9 cellular contexts compared by ENCODE assay signal in the genomic region with DNA sequence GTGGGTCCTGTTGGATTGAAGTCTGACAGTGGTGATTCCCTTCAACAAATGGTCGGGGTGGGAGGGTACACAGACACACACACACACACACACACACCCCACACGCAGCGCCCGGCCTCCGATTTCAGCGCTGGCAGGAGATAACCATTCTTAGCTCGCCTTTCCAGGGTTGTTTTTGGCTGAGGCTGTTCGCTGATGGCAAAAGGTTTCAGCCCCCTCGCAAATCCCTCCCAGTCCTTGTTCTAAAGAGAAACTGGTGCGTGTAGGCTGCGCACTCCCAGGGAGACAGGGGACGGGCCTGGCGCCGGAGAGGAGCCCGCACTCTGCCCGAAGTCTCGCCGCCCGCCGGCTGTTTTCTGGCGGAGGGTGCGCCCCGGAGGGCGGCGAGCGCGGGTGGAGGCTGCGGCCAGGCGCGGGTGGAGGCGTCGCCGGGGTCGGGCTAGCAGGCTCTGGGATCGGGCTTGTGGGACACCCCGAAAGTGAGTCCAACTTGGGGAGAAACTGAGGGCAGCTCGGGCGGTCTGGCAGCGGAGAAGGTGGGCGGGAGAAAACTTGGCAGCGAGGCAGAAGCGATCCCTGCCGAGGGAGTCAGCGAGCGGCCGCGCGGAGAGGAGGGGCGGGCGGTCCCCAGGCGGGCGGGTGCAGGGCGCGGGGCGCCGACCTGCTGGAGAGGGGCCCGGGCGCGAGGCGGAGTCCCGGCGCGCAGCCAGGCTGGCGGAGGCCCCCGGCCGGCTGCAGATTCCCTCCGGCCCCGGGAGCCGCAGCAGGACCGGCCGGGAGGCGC. TPM values are rescaled to one million over a fixed set of nuclear protein-coding genes. Genes with fewer than 3 reads are reported as not detected.
DNase-seq lines count a peak whose midpoint lies in the region; ATAC-seq, FAIRE-seq and TF ChIP-seq lines count a peak whose summit lies in the region.
"Not testable (repeated sequence)": the region's sequence is repeated elsewhere in the genome, so short reads cannot be mapped to it uniquely, and the experiment has no call there.
"Had no signal": no experiment of that assay in that cellular context is flagged by ENCODE, and none has a peak within 500 bp of the region (broad histone marks: within the 10 kb centered on the region; RNA-seq: fewer than 3 reads in every experiment).

No MANE protein-coding gene starts in this region.

- in situ Hi-C loops in mammary epithelial cell (cut with MboI; ENCODE audit: low sequenced_read_pairs in 2 of 2) = not testable (repeated sequence)

- CTCF ChIA-PET in PC-3 (lab: Charles Lee); mammary epithelial cell (lab: Charles Lee; ENCODE audit: low non-redundant PET): not testable (repeated sequence)

- H3K4me2 ChIP-seq in PC-3 (ENCODE audit: low read length) = peak overlapping the region; percentile 76
- peak overlapping the region; percentile 81 for H3K4me2 ChIP-seq in mammary epithelial cell (ENCODE audit: insufficient read depth, low read depth, low read length)

- 4% methylated on average over 26 of the region's 72 CpGs for WGBS in mammary epithelial cell (ENCODE audit: low coverage, missing lambda C conversion rate)
- WGBS in lower leg skin, 2 donors = 0 to 2% methylated on average over 14 to 39 of the region's 72 CpGs
- under 1% methylated on average over 52 of the region's 72 CpGs for WGBS in prostate gland
- WGBS in tibial nerve, 2 donors = 0 to 1% methylated on average over 33 to 57 of the region's 72 CpGs

- not testable (repeated sequence) for TF ChIP-seq EP300 in tibial nerve (IDR thresholded peaks at IDR 0.05)

- not testable (repeated sequence) for H4K20me1 ChIP-seq in PC-3 (ENCODE audit: low read length); mammary epithelial cell (ENCODE audit: insufficient read depth, low read length)

- H3K4me3 ChIP-seq in PC-3 (ENCODE audit: low read length) = peak overlapping the region; percentile 66
- peak overlapping the region in 2 of 3 experiments; percentile 43 for H3K4me3 ChIP-seq in mammary epithelial cell (replicated peaks in 1 of 3; ENCODE audit: insufficient read depth in 1 of 3, low read depth in 2 of 3, low read length in 3 of 3)
- H3K4me3 ChIP-seq in lower leg skin (ENCODE audit: low read depth, poor library complexity, severe bottlenecking) = peak overlapping the region; percentile 47
- H3K4me3 ChIP-seq in prostate gland = peak overlapping the region; percentile 41 to 48
- peak overlapping the region; percentile 46 to 76 (median 56) for H3K4me3 ChIP-seq in tibial nerve

- ATAC-seq in PC-3 = peak; percentile 25

- H3K27ac ChIP-seq in PC-3 (ENCODE audit: low read length) = peak overlapping the region; percentile 61
- H3K27ac ChIP-seq in mammary epithelial cell (ENCODE audit: insufficient read depth, low read depth, low read length) = not testable (repeated sequence)
- peak overlapping the region; percentile 50 to 67 for H3K27ac ChIP-seq in prostate gland
- H3K27ac ChIP-seq in tibial nerve = peak overlapping the region; percentile 33 to 94 (median 80)

- intact Hi-C loops in PC-3 (cut with micrococcal nuclease); mammary epithelial cell (cut with micrococcal nuclease); lower leg skin (cut with DNase I; ENCODE audit: low total_unique reads); prostate gland (cut with DNase I): not testable (repeated sequence)

- not testable (repeated sequence) for TF ChIP-seq POLR2A in lower leg skin (IDR thresholded peaks at IDR 0.05); prostate gland (IDR thresholded peaks at IDR 0.05); tibial nerve (IDR thresholded peaks at IDR 0.05)

- TF ChIP-seq CTCF in PC-3 (conservative IDR thresholded peaks at IDR 0.05; ENCODE audit: low read depth, low read length); mammary epithelial cell (conservative IDR thresholded peaks at IDR 0.05 in 1 of 2, IDR thresholded peaks at IDR 0.05 in 1 of 2; ENCODE audit: extremely low read depth in 1 of 2, insufficient read depth in 1 of 2, low read depth in 1 of 2, low read length in 2 of 2); lower leg skin (IDR thresholded peaks at IDR 0.05); prostate gland (IDR thresholded peaks at IDR 0.05); tibial nerve (IDR thresholded peaks at IDR 0.05): not testable (repeated sequence)

- H3K9ac ChIP-seq in PC-3 (ENCODE audit: low read length) = peak overlapping the region; percentile 69
- H3K9ac ChIP-seq in mammary epithelial cell (ENCODE audit: insufficient read depth, low read length) = not testable (repeated sequence)

- BruUV-seq in PC-3 (replicated peaks; lab: Mats Ljungman, UMichigan); mammary epithelial cell (replicated peaks; lab: Mats Ljungman, UMichigan): not testable (repeated sequence)

- DNase-seq in EH (ENCODE audit: low read depth) = peak; percentile 46
- DNase-seq in PC-3 = peak; percentile 31
- DNase-seq in activated CD8-positive, alpha-beta memory T cell treated with anti-CD3 and anti-CD28 coated beads, Interleukin-2, amount 50 U/mL, for 48 hours = peak; percentile 62
- peak; percentile 0 for DNase-seq in mammary epithelial cell
- peak; percentile 12 to 17 for DNase-seq in frontal cortex (ENCODE audit: low spot score in 2 of 2)
- DNase-seq in lower leg skin (ENCODE audit: low spot score in 2 of 2) = peak in 1 of 2 donors; percentile 89
- not testable (repeated sequence) for DNase-seq in prostate gland (ENCODE audit: low spot score)
- DNase-seq in tibial nerve (ENCODE audit: low spot score in 2 of 2) = peak in 1 of 2 donors; percentile 21

- H3F3A ChIP-seq in PC-3 (ENCODE audit: low read length, unreplicated experiment) = not testable (repeated sequence)

- not testable (repeated sequence) for FAIRE-seq in frontal cortex (lab: Jason Lieb, UNC)

- not testable (repeated sequence) for H3K79me2 ChIP-seq in PC-3 (ENCODE audit: low read length); mammary epithelial cell (ENCODE audit: insufficient read depth, low read length)

- not testable (repeated sequence) for H3K27me3 ChIP-seq in PC-3 (ENCODE audit: low read length); mammary epithelial cell (ENCODE audit: insufficient read depth, low read length); prostate gland (replicated peaks; ENCODE audit: insufficient read depth); tibial nerve

- not testable (repeated sequence) for H3K9me3 ChIP-seq in PC-3 (ENCODE audit: low read length); mammary epithelial cell (replicated peaks; ENCODE audit: insufficient read depth, low read length); prostate gland; tibial nerve

- POLR2A ChIA-PET in PC-3 (lab: Charles Lee; ENCODE audit: unreplicated experiment) = not testable (repeated sequence)

- H3K4me1 ChIP-seq in PC-3 (ENCODE audit: insufficient read depth, low read length); mammary epithelial cell (ENCODE audit: insufficient read depth, low read length); prostate gland (replicated peaks); tibial nerve: not testable (repeated sequence)

- not testable (repeated sequence) for H3K36me3 ChIP-seq in PC-3 (ENCODE audit: low read depth, low read length); mammary epithelial cell (ENCODE audit: insufficient read depth, low read length); prostate gland; tibial nerve

- dilution Hi-C loops in mammary epithelial cell (cut with HindIII; ENCODE audit: low sequenced_read_pairs) = not testable (repeated sequence)

- H3K9me2 ChIP-seq in PC-3 (replicated peaks; ENCODE audit: low read length) = not testable (repeated sequence)

- peak overlapping the region; percentile 65 for H2AFZ ChIP-seq in PC-3 (ENCODE audit: low read length)
- H2AFZ ChIP-seq in mammary epithelial cell (ENCODE audit: low read depth, low read length) = peak overlapping the region; percentile 72

RNA-seq across cellular contexts. Expression of a gene that starts 42.9 kb away (rescaled TPM):
- total RNA-seq in PC-3 (2014; rRNA removed) = 0.33 TPM in 1 of 2 replicates, not detected in the other
- under 1 TPM; 0.33 to 0.40 TPM for total RNA-seq in mammary epithelial cell
- 0.10 TPM for polyA plus RNA-seq in mammary epithelial cell
- polyA minus RNA-seq in mammary epithelial cell = not detected
- 0.41 TPM for total RNA-seq in frontal cortex
- total RNA-seq in lower leg skin = not detected
- total RNA-seq in prostate gland = not detected
- 1 to 10 TPM in 1 of 4 donors, not detected in 3; 1.3 TPM for total RNA-seq in tibial nerve
- total RNA-seq: G401 had no signal
